ENCODE assay signal across 8 cellular contexts in genomic region chr20:45405566-45406259, GRCh38. TPM values are rescaled to one million over a fixed set of nuclear protein-coding genes. Genes with fewer than 3 reads are reported as not detected.
DNase-seq lines count a peak whose midpoint lies in the region; ATAC-seq and TF ChIP-seq lines count a peak whose summit lies in the region.

No MANE protein-coding gene starts in this region.

- ATAC-seq in HG03439 (IDR thresholded peaks at IDR 0.05; ENCODE audit: unreplicated experiment) (no peak), GM18498 (IDR thresholded peaks at IDR 0.05; ENCODE audit: unreplicated experiment) (no peak)

- peaks cover 25% of the 10 kb centered on the region for H3K36me3 Mint-ChIP-seq in activated T-cell treated with anti-CD3 and anti-CD28 coated beads, Interleukin-2, amount 50 U/mL, for 24 hours (ENCODE audit: low read depth)

- H3K36me3 ChIP-seq in WERI-Rb-1 (peaks cover 23% of the 10 kb centered on the region), osteoblast (ENCODE audit: insufficient read depth, low read length) (no peaks in the 10 kb centered on the region)

- peaks cover 3% of the 10 kb centered on the region for H3K27me3 Mint-ChIP-seq in activated T-cell treated with anti-CD3 and anti-CD28 coated beads, Interleukin-2, amount 50 U/mL, for 24 hours

- H3K9me3 ChIP-seq in WERI-Rb-1 (ENCODE audit: severe bottlenecking) (peaks cover 3% of the 10 kb centered on the region), osteoblast (ENCODE audit: low read depth, low read length) (no peaks in the 10 kb centered on the region)

- H3K4me3 Mint-ChIP-seq in activated T-cell treated with anti-CD3 and anti-CD28 coated beads, Interleukin-2, amount 50 U/mL, for 24 hours = peak overlapping the region; percentile 77

- H3K27me3 ChIP-seq in WERI-Rb-1 (ENCODE audit: insufficient read depth, low read depth, severe bottlenecking) (no peaks in the 10 kb centered on the region), osteoblast (ENCODE audit: insufficient read depth, low read length) (no peaks in the 10 kb centered on the region)

- H3K4me1 ChIP-seq in osteoblast (ENCODE audit: insufficient read depth, low read length) = peaks cover 12% of the 10 kb centered on the region

- peaks cover 38% of the 10 kb centered on the region for H3K4me1 Mint-ChIP-seq in activated T-cell treated with anti-CD3 and anti-CD28 coated beads, Interleukin-2, amount 50 U/mL, for 24 hours (ENCODE audit: low read depth)

- H3K4me3 ChIP-seq in WERI-Rb-1 (ENCODE audit: low read depth, low read length) = peak overlapping the region; percentile 94
- peak overlapping the region; percentile 50 to 66 for H3K4me3 ChIP-seq in foreskin fibroblast (ENCODE audit: low read depth in 1 of 2, low read length in 2 of 2)
- H3K4me3 ChIP-seq in osteoblast (ENCODE audit: insufficient read depth, low read length) = peak overlapping the region; percentile 82

- H3K27ac Mint-ChIP-seq in activated T-cell treated with anti-CD3 and anti-CD28 coated beads, Interleukin-2, amount 50 U/mL, for 24 hours = peak overlapping the region; percentile 63

- H3K4me2 ChIP-seq in osteoblast (ENCODE audit: insufficient read depth, low read length) = peak overlapping the region; percentile 93

- H2AFZ ChIP-seq in osteoblast (ENCODE audit: low read length) = peak overlapping the region; percentile 83

- H4K20me1 ChIP-seq in osteoblast (ENCODE audit: insufficient read depth, low read length) = peaks cover 5% of the 10 kb centered on the region

- H3K79me2 ChIP-seq in osteoblast (ENCODE audit: insufficient read depth, low read length) = peaks cover 3% of the 10 kb centered on the region

- TF ChIP-seq CTCF in WERI-Rb-1 (IDR thresholded peaks at IDR 0.05; ENCODE audit: low read depth, low read length) (no peak), foreskin fibroblast (IDR thresholded peaks at IDR 0.05; ENCODE audit: low read depth, low read length) (no peak), osteoblast (IDR thresholded peaks at IDR 0.05; ENCODE audit: extremely low read depth, low read depth, low read length) (no peak)

- H3K9me3 Mint-ChIP-seq in activated T-cell treated with anti-CD3 and anti-CD28 coated beads, Interleukin-2, amount 50 U/mL, for 24 hours = peaks cover 11% of the 10 kb centered on the region

- DNase-seq in activated T-cell treated with anti-CD3 and anti-CD28 coated beads, Interleukin-2, amount 50 U/mL, for 24 hours = peak; percentile 39
- DNase-seq in activated T-cell treated with anti-CD3 and anti-CD28 coated beads, Interleukin-2, amount 50 U/mL, for 1 hour = no peak
- no peak for DNase-seq in WERI-Rb-1
- DNase-seq in foreskin fibroblast = peak in 1 of 2 donors; percentile 39
- DNase-seq in osteoblast (ENCODE audit: insufficient read length, low spot score, missing footprints) = peak; percentile 85
- no peak for DNase-seq in amniotic stem cell (lab: John Stamatoyannopoulos, UW)

- H3K27ac ChIP-seq in WERI-Rb-1 = peak overlapping the region; percentile 81
- H3K27ac ChIP-seq in osteoblast (ENCODE audit: low read depth, low read length) = peak overlapping the region; percentile 60

RNA-seq across cellular contexts. Expression of gene DBNDD2, which starts 2.4 kb away (rescaled TPM):
- 8.7 and 13.0 TPM in 2 replicates for total RNA-seq in osteoblast

RNA-seq across cellular contexts. Expression of gene PIGT, which starts 10.2 kb away (rescaled TPM):
- 52.8 and 56.6 TPM in 2 replicates for total RNA-seq in osteoblast

RNA-seq across cellular contexts. Expression of gene TP53TG5, which starts 27.6 kb away (rescaled TPM):
- total RNA-seq in osteoblast = not detected in 2 replicates

RNA-seq across cellular contexts. Expression of gene SYS1, which starts 42.8 kb away (rescaled TPM):
- 26.5 and 31.8 TPM in 2 replicates for total RNA-seq in osteoblast

RNA-seq across cellular contexts. Expression of gene SDC4, which starts 57.5 kb away (rescaled TPM):
- 182 and 267 TPM in 2 replicates for total RNA-seq in osteoblast

Comparison
In these comparisons a context has a peak if more than half of its experiments do, and no peak if none do; other contexts are left out.
1. DNase-seq: peak in activated T-cell treated with anti-CD3 and anti-CD28 coated beads, Interleukin-2, amount 50 U/mL, for 24 hours (single experiment) and osteoblast (single experiment); none in activated T-cell treated with anti-CD3 and anti-CD28 coated beads, Interleukin-2, amount 50 U/mL, for 1 hour (single experiment), WERI-Rb-1 (single experiment) and amniotic stem cell (single experiment).
2. Peak in every context shown above with its lines, with median percentiles within 50 percentile points of each other: H3K4me3 ChIP-seq.